ENCODE assay signal across 2 cellular contexts in genomic region chr7:101166603-101166908, GRCh38.
TF ChIP-seq lines count a peak whose summit lies in the region.

No MANE protein-coding gene starts in this region.

TF ChIP-seq in H1, 55 proteins besides CTCF, POLR2A, EP300 and RAD21:
- TF ChIP-seq KDM5A (IDR thresholded peaks at IDR 0.05; ENCODE audit: low read length) (no peak), TBP (IDR thresholded peaks at IDR 0.05; ENCODE audit: low read depth, low read length) (no peak), SIX5 (IDR thresholded peaks at IDR 0.05; ENCODE audit: low read depth, low read length) (no peak), E2F6 (IDR thresholded peaks at IDR 0.05) (no peak), BCL11A (IDR thresholded peaks at IDR 0.05; ENCODE audit: low read depth in 2 of 2, low read length in 2 of 2) (no peak), SIRT6 (IDR thresholded peaks at IDR 0.05; ENCODE audit: low read length) (no peak), SUZ12 (IDR thresholded peaks at IDR 0.05; ENCODE audit: low read length) (no peak), CREB1 (IDR thresholded peaks at IDR 0.05) (no peak), MAFK (IDR thresholded peaks at IDR 0.05; ENCODE audit: low read depth, low read length) (no peak), EGR1 (IDR thresholded peaks at IDR 0.05; ENCODE audit: borderline replicate concordance, low read depth, low read length) (no peak), SP1 (IDR thresholded peaks at IDR 0.05; ENCODE audit: low read depth, low read length) (no peak), EZH2 (IDR thresholded peaks at IDR 0.05; ENCODE audit: low read depth, low read length, severe bottlenecking) (no peak), RFX5 (IDR thresholded peaks at IDR 0.05; ENCODE audit: borderline replicate concordance, low read depth, low read length) (no peak), KDM4A (IDR thresholded peaks at IDR 0.05; ENCODE audit: low read depth, low read length, severe bottlenecking) (no peak)

TF ChIP-seq in neural cell, 6 proteins besides CTCF, POLR2A, EP300 and RAD21:
- TF ChIP-seq TAF1 (IDR thresholded peaks at IDR 0.05; ENCODE audit: low read depth) (no peak), EZH2 (IDR thresholded peaks at IDR 0.05; ENCODE audit: borderline replicate concordance, insufficient read depth, low read length, poor library complexity, severe bottlenecking) (no peak), POLR2AphosphoS5 (IDR thresholded peaks at IDR 0.05) (no peak), MXI1 (conservative IDR thresholded peaks at IDR 0.05; ENCODE audit: poor library complexity, severe bottlenecking) (no peak)
